8 cellular contexts compared by ENCODE assay signal in the genomic region with DNA sequence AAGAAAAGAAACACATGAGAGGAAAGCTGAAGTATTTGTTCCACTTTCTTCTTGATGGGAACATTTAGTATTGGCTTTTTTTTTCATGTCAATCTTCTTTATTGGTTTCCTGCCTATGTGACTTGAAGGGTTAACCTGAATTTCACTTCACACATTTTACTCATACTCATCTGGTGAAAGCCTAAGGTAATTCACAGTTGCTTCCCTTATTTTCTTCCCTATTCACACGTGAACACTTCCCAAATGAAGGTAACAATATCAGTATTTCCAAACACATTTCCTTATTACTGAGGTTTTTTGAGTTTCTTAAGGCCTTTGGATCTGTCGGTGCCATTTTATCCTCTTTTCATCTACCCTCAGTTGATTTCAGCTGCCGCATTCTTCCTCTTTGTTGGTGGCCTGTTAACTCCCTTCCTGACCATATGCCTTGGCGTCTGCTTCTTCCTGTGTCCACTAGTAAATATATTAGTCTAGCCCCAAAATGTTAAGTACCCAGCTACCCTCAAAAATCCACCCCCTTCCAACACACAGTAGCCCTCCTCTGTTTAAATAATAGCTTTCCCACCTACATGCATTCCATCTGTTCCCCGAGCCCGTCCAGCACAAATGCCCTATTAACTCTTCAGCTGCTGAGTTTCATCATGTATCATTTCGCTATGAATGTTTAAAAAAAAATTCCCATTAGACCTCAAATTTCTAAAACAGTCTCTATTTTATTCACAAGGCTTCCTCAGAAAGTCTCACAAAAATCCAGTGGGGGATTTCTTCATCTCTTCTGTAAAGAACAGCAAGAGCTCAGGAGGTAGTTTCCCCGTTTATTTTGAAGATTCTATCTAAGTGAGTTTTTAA.
DNase-seq lines count a peak whose midpoint lies in the region; ATAC-seq lines count a peak whose summit lies in the region.

No MANE protein-coding gene starts in this region.

- H3K4me3 Mint-ChIP-seq in activated CD4-positive, alpha-beta T cell treated with anti-CD3 and anti-CD28 coated beads, Interleukin-2, amount 10 ng/mL, durations not matched to agents 7 days and 5 days, result peak overlapping the region; percentile 51
- H3K4me3 Mint-ChIP-seq in activated T-helper 17 cell treated with anti-CD3 and anti-CD28 coated beads, Interleukin-2, amount 50 U/mL, for 72 hours, result peak overlapping the region; percentile 71

- no peaks in the 10 kb centered on the region for H3K9me3 ChIP-seq in thymus (ENCODE audit: control insufficient read depth)

- H3K27ac ChIP-seq in thymus (ENCODE audit: low read depth), result peak overlapping the region; percentile 59

- POLR2A ChIA-PET in activated CD4-positive, alpha-beta T cell treated with anti-CD3 and anti-CD28 coated beads, Interleukin-2, amount 10 ng/mL, durations not matched to agents 7 days and 5 days (lab: Charles Lee), result no interaction called here

- WGBS in thymus, result 62% methylated on average over 8 of the region's 8 CpGs

- no peak overlapping the region for H3K4me3 ChIP-seq in thymus (ENCODE audit: low read length)

- CTCF ChIA-PET in activated CD4-positive, alpha-beta T cell treated with anti-CD3 and anti-CD28 coated beads, Interleukin-2, amount 10 ng/mL, durations not matched to agents 7 days and 5 days (lab: Charles Lee), result interaction anchor here (0.6 to 1.5 kb wide), 10 partner anchors 7 to 167 kb away, joined by 3 to 4 read pairs (median 3); no protein-coding TSS in a partner anchor

- H3K27me3 ChIP-seq in thymus (ENCODE audit: control insufficient read depth, insufficient read depth), result no peaks in the 10 kb centered on the region

- peak overlapping the region; percentile 82 for H3K27ac Mint-ChIP-seq in activated CD4-positive, alpha-beta T cell treated with anti-CD3 and anti-CD28 coated beads, Interleukin-2, amount 10 ng/mL, durations not matched to agents 7 days and 5 days
- H3K27ac Mint-ChIP-seq in activated T-helper 17 cell treated with anti-CD3 and anti-CD28 coated beads, Interleukin-2, amount 50 U/mL, for 72 hours, result peak overlapping the region; percentile 85

- H3K4me1 Mint-ChIP-seq in activated CD4-positive, alpha-beta T cell treated with anti-CD3 and anti-CD28 coated beads, Interleukin-2, amount 10 ng/mL, durations not matched to agents 7 days and 5 days, result peaks cover 64% of the 10 kb centered on the region
- peaks cover 31% of the 10 kb centered on the region for H3K4me1 Mint-ChIP-seq in activated T-helper 17 cell treated with anti-CD3 and anti-CD28 coated beads, Interleukin-2, amount 50 U/mL, for 72 hours

- no peaks in the 10 kb centered on the region for H3K9me3 Mint-ChIP-seq in activated CD4-positive, alpha-beta T cell treated with anti-CD3 and anti-CD28 coated beads, Interleukin-2, amount 10 ng/mL, durations not matched to agents 7 days and 5 days
- no peaks in the 10 kb centered on the region for H3K9me3 Mint-ChIP-seq in activated T-helper 17 cell treated with anti-CD3 and anti-CD28 coated beads, Interleukin-2, amount 50 U/mL, for 72 hours

- H3K4me1 ChIP-seq in thymus (ENCODE audit: control insufficient read depth, insufficient read depth, low read length), result peaks cover 19% of the 10 kb centered on the region

- ATAC-seq in activated T-helper 17 cell treated with anti-CD3 and anti-CD28 coated beads, Interleukin-2, amount 50 U/mL, for 72 hours (replicated peaks), result peak; percentile 45
- ATAC-seq in HG02763 (IDR thresholded peaks at IDR 0.05; ENCODE audit: unreplicated experiment) (no peak), GM21737 (IDR thresholded peaks at IDR 0.05; ENCODE audit: unreplicated experiment) (no peak)

- H3K27me3 Mint-ChIP-seq in activated CD4-positive, alpha-beta T cell treated with anti-CD3 and anti-CD28 coated beads, Interleukin-2, amount 10 ng/mL, durations not matched to agents 7 days and 5 days, result no peaks in the 10 kb centered on the region
- no peaks in the 10 kb centered on the region for H3K27me3 Mint-ChIP-seq in activated T-helper 17 cell treated with anti-CD3 and anti-CD28 coated beads, Interleukin-2, amount 50 U/mL, for 72 hours

- no peak for DNase-seq in activated CD4-positive, alpha-beta T cell treated with anti-CD3 and anti-CD28 coated beads, Interleukin-2, amount 10 ng/mL, durations not matched to agents 7 days and 5 days
- DNase-seq in activated CD4-positive, alpha-beta T cell treated with anti-CD3 and anti-CD28 coated beads, Interleukin-2, amount 50 U/mL, for 4 hours, result no peak
- DNase-seq in left kidney (ENCODE audit: low read depth, low spot score), result peak; percentile 27
- no peak for DNase-seq in DMS114 treated with DMSO at 0.1 percent for 48 hours (lab: John Stamatoyannopoulos, UW; ENCODE audit: unreplicated experiment)

- H3K36me3 Mint-ChIP-seq in activated CD4-positive, alpha-beta T cell treated with anti-CD3 and anti-CD28 coated beads, Interleukin-2, amount 10 ng/mL, durations not matched to agents 7 days and 5 days (ENCODE audit: low read depth), result peaks cover 51% of the 10 kb centered on the region
- peaks cover 99% of the 10 kb centered on the region for H3K36me3 Mint-ChIP-seq in activated T-helper 17 cell treated with anti-CD3 and anti-CD28 coated beads, Interleukin-2, amount 50 U/mL, for 72 hours (ENCODE audit: low read depth)

- H3K36me3 ChIP-seq in thymus (ENCODE audit: control insufficient read depth, insufficient read depth), result peaks cover 26% of the 10 kb centered on the region
